In genomic region chr22:26691377-26691716, GRCh38 we compare ENCODE assay signal across 16 cellular contexts.
"Had no signal": no experiment of that assay in that cellular context is flagged by ENCODE, and none has a peak within 500 bp of the region (broad histone marks: within the 10 kb centered on the region; RNA-seq: fewer than 3 reads in every experiment).

No MANE protein-coding gene starts in this region.

- H3K9me3 ChIP-seq: adrenal gland, left lung, neutrophil, sigmoid colon, SK-N-SH had no signal

- DNase-seq: activated CD4-positive, CD25-positive, alpha-beta regulatory T cell treated with anti-CD3 and anti-CD28 coated beads, Interleukin-2, amount 50 U/mL, for 72 hours; activated gamma-delta T cell; adrenal gland; dorsolateral prefrontal cortex; kidney; left lung; mammary epithelial cell; sigmoid colon; SK-N-SH; stimulated activated CD4-positive, alpha-beta T cell treated with anti-CD3 and anti-CD28 coated beads, Interleukin-1b, Interleukin-23, amount 100 ng/mL, for 48 hours; T-helper 1 cell had no signal

- H3K9ac ChIP-seq: parathyroid adenoma, SK-N-SH had no signal

- ATAC-seq: esophagus mucosa, left lung had no signal

- H3K4me2 ChIP-seq: SK-N-SH had no signal

- H3K4me3 ChIP-seq: adrenal gland, cardiac muscle cell, dorsolateral prefrontal cortex, left lung, sigmoid colon had no signal

- H2AFZ ChIP-seq: parathyroid adenoma had no signal

- H3K27ac ChIP-seq: adrenal gland, cardiac muscle cell, left lung, neutrophil, parathyroid adenoma, sigmoid colon had no signal

- H3K4me1 ChIP-seq: adrenal gland, parathyroid adenoma, sigmoid colon had no signal

- H3K27me3 ChIP-seq: adrenal gland, cardiac muscle cell, dorsolateral prefrontal cortex, left lung, neutrophil, sigmoid colon had no signal

- FAIRE-seq: endometrium, kidney had no signal

- H3K36me3 ChIP-seq: adrenal gland, cardiac muscle cell had no signal
